8 cellular contexts compared by ENCODE assay signal in genomic region chr10:103693070-103693811, GRCh38.
A peak's percentile ranks its signal among the peaks of the same experiment; 100 is the strongest.
DNase-seq lines count a peak whose midpoint lies in the region; ATAC-seq and TF ChIP-seq lines count a peak whose summit lies in the region.

No MANE protein-coding gene starts in this region.

- H3K9me3 ChIP-seq in esophagus (ENCODE audit: control insufficient read depth in 2 of 2, insufficient read depth in 1 of 2, low read depth in 1 of 2, low read length in 1 of 2): no peaks in the 10 kb centered on the region
- no peaks in the 10 kb centered on the region for H3K9me3 ChIP-seq in prostate gland

- intact Hi-C loops in prostate gland (cut with DNase I): no loop called here

- H3K27ac ChIP-seq in esophagus (ENCODE audit: low read depth in 2 of 2, low read length in 1 of 2) (peak overlapping the region in 1 of 2 donors; percentile 13), prostate gland (no peak overlapping the region)

- H3K36me3 ChIP-seq in esophagus (ENCODE audit: control insufficient read depth in 2 of 2, insufficient read depth in 2 of 2, low read length in 1 of 2) (peaks cover 0 to 3% of the 10 kb centered on the region in 2 donors), prostate gland (no peaks in the 10 kb centered on the region)

- TF ChIP-seq POLR2A in prostate gland (IDR thresholded peaks at IDR 0.05): no peak

- H3K27me3 ChIP-seq in esophagus (ENCODE audit: control insufficient read depth in 1 of 2, insufficient read depth in 2 of 2, low read length in 2 of 2) (no peaks in the 10 kb centered on the region), prostate gland (replicated peaks; ENCODE audit: insufficient read depth) (no peaks in the 10 kb centered on the region)

- H3K4me3 ChIP-seq in esophagus (ENCODE audit: low read depth in 1 of 2, low read length in 2 of 2) (peak overlapping the region; percentile 25 to 46), prostate gland (peak overlapping the region; percentile 14 to 28)

- TF ChIP-seq CTCF in prostate gland (IDR thresholded peaks at IDR 0.05): no peak

- WGBS in esophagus, 2 donors: 9% methylated on average over 40 to 61 of the region's 62 CpGs
- 9% methylated on average over 27 of the region's 62 CpGs for WGBS in prostate gland

- ATAC-seq in HG03025 (IDR thresholded peaks at IDR 0.05; ENCODE audit: low FRiP score, unreplicated experiment): peak; percentile 35

- H3K4me1 ChIP-seq in esophagus (ENCODE audit: control insufficient read depth in 2 of 2, insufficient read depth in 2 of 2, low read length in 1 of 2) (peaks cover 2 to 18% of the 10 kb centered on the region in 2 donors), prostate gland (replicated peaks) (no peaks in the 10 kb centered on the region)

- DNase-seq in activated CD4-positive, alpha-beta T cell treated with anti-CD3 and anti-CD28 coated beads for 4 hours: peak; percentile 21 to 34
- DNase-seq in activated CD4-positive, alpha-beta T cell treated with anti-CD3 and anti-CD28 coated beads, Interleukin-2, amount 50 U/mL, for 4 hours: no peak
- DNase-seq in activated CD4-positive, alpha-beta T cell treated with anti-CD3 and anti-CD28 coated beads, Interleukin-2, amount 50 U/mL, for 1 hour: peak; percentile 32
- DNase-seq in prostate gland (ENCODE audit: low spot score) (no peak), HT-29 (ENCODE audit: low spot score) (no peak), NCI-H2196 (lab: John Stamatoyannopoulos, UW; ENCODE audit: unreplicated experiment) (no peak)

Comparison
In these comparisons a context has a peak if more than half of its experiments do, and no peak if none do; other contexts are left out.
1. DNase-seq: peak in activated CD4-positive, alpha-beta T cell treated with anti-CD3 and anti-CD28 coated beads for 4 hours (2 of 2) and activated CD4-positive, alpha-beta T cell treated with anti-CD3 and anti-CD28 coated beads, Interleukin-2, amount 50 U/mL, for 1 hour (single experiment); none in activated CD4-positive, alpha-beta T cell treated with anti-CD3 and anti-CD28 coated beads, Interleukin-2, amount 50 U/mL, for 4 hours (0 of 2), prostate gland (single experiment), HT-29 (single experiment) and NCI-H2196 (single experiment).